19 cellular contexts compared by ENCODE assay signal in the genomic region with DNA sequence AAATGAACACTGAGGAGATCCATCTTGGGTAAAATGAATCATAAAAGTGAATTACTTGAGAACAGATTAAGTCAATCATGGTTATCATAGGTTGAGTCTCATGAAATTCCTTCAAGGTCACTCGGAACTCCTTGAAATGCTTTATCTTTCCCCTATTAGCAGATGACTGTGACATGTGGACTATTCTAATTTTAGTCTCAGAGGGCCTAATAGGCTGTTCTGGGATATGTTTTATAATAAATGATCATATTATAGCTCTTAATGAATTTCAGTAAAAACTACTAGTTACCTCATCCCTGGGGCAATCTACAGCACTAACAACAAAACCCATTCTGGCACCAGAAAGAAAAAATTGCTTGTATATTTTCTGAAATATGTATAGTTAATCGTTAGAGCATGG. TPM values are rescaled to one million over a fixed set of nuclear protein-coding genes. Genes with fewer than 3 reads are reported as not detected.
"Had no signal": no experiment of that assay in that cellular context is flagged by ENCODE, and none has a peak within 500 bp of the region (broad histone marks: within the 10 kb centered on the region; RNA-seq: fewer than 3 reads in every experiment).

No MANE protein-coding gene starts in this region.

- DNase-seq: activated CD4-positive, alpha-beta T cell treated with anti-CD3 and anti-CD28 coated beads for 48 hours; activated CD4-positive, CD25-positive, alpha-beta regulatory T cell; activated CD8-positive, alpha-beta memory T cell treated with anti-CD3 and anti-CD28 coated beads, Interleukin-2, amount 50 U/mL, for 4 hours; activated CD8-positive, alpha-beta T cell treated with anti-CD3 and anti-CD28 coated beads, Interleukin-2, amount 10 ng/mL, durations not matched to agents 7 days and 5 days; activated effector memory CD4-positive, alpha-beta T cell treated with anti-CD3 and anti-CD28 coated beads, Interleukin-2, amount 50 U/mL, for 16 hours; activated naive CD4-positive, alpha-beta T cell treated with anti-CD3 and anti-CD28 coated beads, Interleukin-2, amount 50 U/mL, for 16 hours; activated T-cell treated with anti-CD3 and anti-CD28 coated beads, Interleukin-2, amount 50 U/mL, for 48 hours; cerebellar nuclear complex; effector CD4-positive, alpha-beta T cell; heart right ventricle; left ventricle myocardium inferior; midbrain; stimulated activated CD4-positive, alpha-beta T cell treated with anti-CD3 and anti-CD28 coated beads, Interleukin-4, amount 100 ng/mL, for 1 hour; stimulated activated naive CD8-positive, alpha-beta T cell treated with anti-CD3 and anti-CD28 coated beads, Interleukin-15, amount 100 ng/mL, for 72 hours had no signal

- ATAC-seq: activated CD8-positive, alpha-beta T cell treated with anti-CD3 and anti-CD28 coated beads, Interleukin-2, amount 10 ng/mL, durations not matched to agents 7 days and 5 days; gastroesophageal sphincter; stimulated activated naive CD8-positive, alpha-beta T cell treated with anti-CD3 and anti-CD28 coated beads, Interleukin-15, amount 100 ng/mL, for 72 hours had no signal

- H3K27ac ChIP-seq: breast epithelium, heart right ventricle, left ventricle myocardium inferior, right atrium auricular region, suprapubic skin had no signal

- H3K4me1 ChIP-seq: breast epithelium, heart right ventricle, right atrium auricular region, suprapubic skin had no signal

- H3K4me3 ChIP-seq: breast epithelium, gastroesophageal sphincter, heart right ventricle, left ventricle myocardium inferior, right atrium auricular region, suprapubic skin had no signal

- H3K27me3 ChIP-seq: breast epithelium, gastroesophageal sphincter, heart right ventricle, right atrium auricular region, suprapubic skin had no signal

- H3K36me3 ChIP-seq: breast epithelium, gastroesophageal sphincter, heart right ventricle, left ventricle myocardium inferior, right atrium auricular region, suprapubic skin had no signal

- H3K9me3 ChIP-seq: breast epithelium, gastroesophageal sphincter, heart right ventricle, left ventricle myocardium inferior, right atrium auricular region, suprapubic skin had no signal

RNA-seq across cellular contexts. Expression of a gene that starts 44.7 kb away (rescaled TPM):
- total RNA-seq: activated CD8-positive, alpha-beta T cell treated with anti-CD3 and anti-CD28 coated beads, Interleukin-2, amount 10 ng/mL, durations not matched to agents 7 days and 5 days had no signal
- polyA plus RNA-seq: small intestine had no signal
